8 cellular contexts compared by ENCODE assay signal in genomic region chr7:73715648-73716317, GRCh38. TPM values are rescaled to one million over a fixed set of nuclear protein-coding genes. Genes with fewer than 3 reads are reported as not detected.
DNase-seq lines count a peak whose midpoint lies in the region; ATAC-seq lines count a peak whose summit lies in the region.

No MANE protein-coding gene starts in this region.

- H3K4me3 Mint-ChIP-seq in stimulated activated effector memory CD8-positive, alpha-beta T cell treated with anti-CD3 and anti-CD28 coated beads, Interleukin-12 subunit alpha, Interleukin-12 subunit beta, amount 100 ng/mL, for 72 hours = peak overlapping the region; percentile 82

- peak; percentile 37 for DNase-seq in NCI-H1092 treated with DMSO at 0.1 percent for 48 hours (lab: John Stamatoyannopoulos, UW)
- no peak for DNase-seq in NCI-H1092 (lab: John Stamatoyannopoulos, UW)
- peak; percentile 32 to 66 for DNase-seq in NCI-H187 (lab: John Stamatoyannopoulos, UW)
- peak; percentile 55 for DNase-seq in glomerular endothelial cell (ENCODE audit: extremely low read depth, low read depth, low spot score)
- DNase-seq in stimulated activated effector memory CD8-positive, alpha-beta T cell treated with anti-CD3 and anti-CD28 coated beads, Interleukin-12 subunit alpha, Interleukin-12 subunit beta, amount 100 ng/mL, for 72 hours (ENCODE audit: low spot score in 2 of 2) = no peak
- no peak for DNase-seq in UCSD-AML1 (lab: John Stamatoyannopoulos, UW; ENCODE audit: unreplicated experiment)

- peaks cover 39% of the 10 kb centered on the region for H3K36me3 Mint-ChIP-seq in stimulated activated effector memory CD8-positive, alpha-beta T cell treated with anti-CD3 and anti-CD28 coated beads, Interleukin-12 subunit alpha, Interleukin-12 subunit beta, amount 100 ng/mL, for 72 hours

- ATAC-seq in activated CD4-positive, CD25-positive, alpha-beta regulatory T cell treated with anti-CD3 and anti-CD28 coated beads, Interleukin-2, amount 50 U/mL, for 24 hours = peak; percentile 79 to 81
- ATAC-seq in stimulated activated effector memory CD8-positive, alpha-beta T cell treated with anti-CD3 and anti-CD28 coated beads, Interleukin-12 subunit alpha, Interleukin-12 subunit beta, amount 100 ng/mL, for 72 hours = peak; percentile 78
- ATAC-seq in GM19455 (IDR thresholded peaks at IDR 0.05; ENCODE audit: unreplicated experiment) = no peak

- peaks cover 56% of the 10 kb centered on the region for H3K4me1 Mint-ChIP-seq in stimulated activated effector memory CD8-positive, alpha-beta T cell treated with anti-CD3 and anti-CD28 coated beads, Interleukin-12 subunit alpha, Interleukin-12 subunit beta, amount 100 ng/mL, for 72 hours

- H3K27ac Mint-ChIP-seq in stimulated activated effector memory CD8-positive, alpha-beta T cell treated with anti-CD3 and anti-CD28 coated beads, Interleukin-12 subunit alpha, Interleukin-12 subunit beta, amount 100 ng/mL, for 72 hours = peak overlapping the region; percentile 34

- H3K9me3 Mint-ChIP-seq in stimulated activated effector memory CD8-positive, alpha-beta T cell treated with anti-CD3 and anti-CD28 coated beads, Interleukin-12 subunit alpha, Interleukin-12 subunit beta, amount 100 ng/mL, for 72 hours = no peaks in the 10 kb centered on the region

RNA-seq across cellular contexts. Expression of gene STX1A, which starts 3.7 kb away (rescaled TPM):
- total RNA-seq in glomerular endothelial cell = 19.5 and 22.0 TPM in 2 replicates

RNA-seq across cellular contexts. Expression of gene ABHD11, which starts 22.8 kb away (rescaled TPM):
- total RNA-seq in glomerular endothelial cell = 12.4 and 14.3 TPM in 2 replicates

RNA-seq across cellular contexts. Expression of gene BUD23, which starts 32.4 kb away (rescaled TPM):
- total RNA-seq in glomerular endothelial cell = 57.3 and 59.3 TPM in 2 replicates

RNA-seq across cellular contexts. Expression of gene DNAJC30, which starts 32.5 kb away (rescaled TPM):
- total RNA-seq in glomerular endothelial cell = 4.6 and 5.4 TPM in 2 replicates

RNA-seq across cellular contexts. Expression of gene VPS37D, which starts 48.2 kb away (rescaled TPM):
- 2.8 and 6.9 TPM in 2 replicates for total RNA-seq in glomerular endothelial cell

Comparison
In these comparisons a context has a peak if more than half of its experiments do, and no peak if none do; other contexts are left out.
1. DNase-seq: peak in NCI-H1092 treated with DMSO at 0.1 percent for 48 hours (single experiment), NCI-H187 (2 of 2) and glomerular endothelial cell (single experiment); none in NCI-H1092 (single experiment), stimulated activated effector memory CD8-positive, alpha-beta T cell treated with anti-CD3 and anti-CD28 coated beads, Interleukin-12 subunit alpha, Interleukin-12 subunit beta, amount 100 ng/mL, for 72 hours (0 of 2) and UCSD-AML1 (single experiment).